Comparison of ENCODE assay signal across 2 cellular contexts in the genomic region with DNA sequence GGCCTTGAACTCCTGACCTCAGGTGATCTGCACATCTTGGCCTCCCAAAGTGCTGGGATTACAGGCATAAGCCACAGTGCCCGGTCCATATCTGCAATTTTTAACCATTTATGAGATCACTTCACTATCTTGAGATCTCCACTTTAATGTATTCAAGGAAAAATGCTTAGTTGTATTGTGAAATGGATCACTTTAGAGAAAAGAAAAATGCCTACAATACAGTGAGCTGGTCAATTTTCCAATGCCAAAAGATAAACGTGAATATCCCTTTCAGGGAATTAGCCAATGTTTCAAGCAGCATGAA.
TF ChIP-seq lines count a peak whose summit lies in the region.

No MANE protein-coding gene starts in this region.

TF ChIP-seq in HepG2, 621 proteins besides CTCF, POLR2A, EP300 and RAD21 (continued from another document and continues in another):
- TF ChIP-seq, protein P1, sequence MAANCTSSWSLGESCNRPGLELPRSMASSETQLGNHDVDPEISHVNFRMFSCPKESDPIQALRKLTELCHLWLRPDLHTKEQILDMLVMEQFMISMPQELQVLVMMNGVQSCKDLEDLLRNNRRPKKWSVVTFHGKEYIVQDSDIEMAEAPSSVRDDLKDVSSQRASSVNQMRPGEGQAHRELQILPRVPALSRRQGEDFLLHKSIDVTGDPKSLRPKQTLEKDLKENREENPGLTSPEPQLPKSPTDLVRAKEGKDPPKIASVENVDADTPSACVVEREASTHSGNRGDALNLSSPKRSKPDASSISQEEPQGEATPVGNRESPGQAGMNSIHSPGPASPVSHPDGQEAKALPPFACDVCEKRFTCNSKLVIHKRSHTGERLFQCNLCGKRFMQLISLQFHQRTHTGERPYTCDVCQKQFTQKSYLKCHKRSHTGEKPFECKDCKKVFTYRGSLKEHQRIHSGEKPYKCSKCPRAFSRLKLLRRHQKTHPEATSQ (CRISPR knock-in tag; IDR thresholded peaks at IDR 0.05; ENCODE audit: borderline replicate concordance) = no peak
- TF ChIP-seq U2AF2 (IDR thresholded peaks at IDR 0.05; ENCODE audit: low read depth, low read length) (no peak), SALL2 (CRISPR knock-in tag; IDR thresholded peaks at IDR 0.05) (0 out of 2 replicates have a peak, but pooled peaks have one; percentile 40), ZNF567 (CRISPR knock-in tag; IDR thresholded peaks at IDR 0.05; ENCODE audit: borderline replicate concordance) (no peak), KLF13 (CRISPR knock-in tag; IDR thresholded peaks at IDR 0.05) (no peak), NR2F6 (IDR thresholded peaks at IDR 0.05) (peak; percentile 76), NR2F6 (CRISPR knock-in tag; IDR thresholded peaks at IDR 0.05) (peak; percentile 69; the same call in 1 of the 2 replicates), PHF21A (CRISPR knock-in tag; IDR thresholded peaks at IDR 0.05) (0 out of 2 replicates have a peak, but pooled peaks have one; percentile 2), ZNF383 (CRISPR knock-in tag; IDR thresholded peaks at IDR 0.05; ENCODE audit: borderline replicate concordance) (no peak), ZNF30 (CRISPR knock-in tag; IDR thresholded peaks at IDR 0.05) (no peak), ZNF530 (CRISPR knock-in tag; IDR thresholded peaks at IDR 0.05; ENCODE audit: low read depth) (no peak), ZFP90 (CRISPR knock-in tag; IDR thresholded peaks at IDR 0.05; ENCODE audit: borderline replicate concordance) (peak; percentile 71; the same call in 1 of the 2 replicates), ZIK1 (CRISPR knock-in tag; IDR thresholded peaks at IDR 0.05; ENCODE audit: borderline replicate concordance, low read depth) (no peak; the same call in 1 of the 2 replicates)
- TF ChIP-seq, protein P2, sequence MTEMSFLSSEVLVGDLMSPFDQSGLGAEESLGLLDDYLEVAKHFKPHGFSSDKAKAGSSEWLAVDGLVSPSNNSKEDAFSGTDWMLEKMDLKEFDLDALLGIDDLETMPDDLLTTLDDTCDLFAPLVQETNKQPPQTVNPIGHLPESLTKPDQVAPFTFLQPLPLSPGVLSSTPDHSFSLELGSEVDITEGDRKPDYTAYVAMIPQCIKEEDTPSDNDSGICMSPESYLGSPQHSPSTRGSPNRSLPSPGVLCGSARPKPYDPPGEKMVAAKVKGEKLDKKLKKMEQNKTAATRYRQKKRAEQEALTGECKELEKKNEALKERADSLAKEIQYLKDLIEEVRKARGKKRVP (CRISPR knock-in tag; IDR thresholded peaks at IDR 0.05) = no peak
- TF ChIP-seq, protein P3, sequence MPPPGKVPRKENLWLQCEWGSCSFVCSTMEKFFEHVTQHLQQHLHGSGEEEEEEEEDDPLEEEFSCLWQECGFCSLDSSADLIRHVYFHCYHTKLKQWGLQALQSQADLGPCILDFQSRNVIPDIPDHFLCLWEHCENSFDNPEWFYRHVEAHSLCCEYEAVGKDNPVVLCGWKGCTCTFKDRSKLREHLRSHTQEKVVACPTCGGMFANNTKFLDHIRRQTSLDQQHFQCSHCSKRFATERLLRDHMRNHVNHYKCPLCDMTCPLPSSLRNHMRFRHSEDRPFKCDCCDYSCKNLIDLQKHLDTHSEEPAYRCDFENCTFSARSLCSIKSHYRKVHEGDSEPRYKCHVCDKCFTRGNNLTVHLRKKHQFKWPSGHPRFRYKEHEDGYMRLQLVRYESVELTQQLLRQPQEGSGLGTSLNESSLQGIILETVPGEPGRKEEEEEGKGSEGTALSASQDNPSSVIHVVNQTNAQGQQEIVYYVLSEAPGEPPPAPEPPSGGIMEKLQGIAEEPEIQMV (CRISPR knock-in tag; IDR thresholded peaks at IDR 0.05; ENCODE audit: low read depth) = no peak
- TF ChIP-seq, protein P4, sequence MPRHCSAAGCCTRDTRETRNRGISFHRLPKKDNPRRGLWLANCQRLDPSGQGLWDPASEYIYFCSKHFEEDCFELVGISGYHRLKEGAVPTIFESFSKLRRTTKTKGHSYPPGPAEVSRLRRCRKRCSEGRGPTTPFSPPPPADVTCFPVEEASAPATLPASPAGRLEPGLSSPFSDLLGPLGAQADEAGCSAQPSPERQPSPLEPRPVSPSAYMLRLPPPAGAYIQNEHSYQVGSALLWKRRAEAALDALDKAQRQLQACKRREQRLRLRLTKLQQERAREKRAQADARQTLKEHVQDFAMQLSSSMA (CRISPR knock-in tag; IDR thresholded peaks at IDR 0.05) = no peak
- TF ChIP-seq, protein P5, sequence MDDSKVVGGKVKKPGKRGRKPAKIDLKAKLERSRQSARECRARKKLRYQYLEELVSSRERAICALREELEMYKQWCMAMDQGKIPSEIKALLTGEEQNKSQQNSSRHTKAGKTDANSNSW (CRISPR knock-in tag; IDR thresholded peaks at IDR 0.05; ENCODE audit: borderline replicate concordance) = no peak
- TF ChIP-seq, protein P6, sequence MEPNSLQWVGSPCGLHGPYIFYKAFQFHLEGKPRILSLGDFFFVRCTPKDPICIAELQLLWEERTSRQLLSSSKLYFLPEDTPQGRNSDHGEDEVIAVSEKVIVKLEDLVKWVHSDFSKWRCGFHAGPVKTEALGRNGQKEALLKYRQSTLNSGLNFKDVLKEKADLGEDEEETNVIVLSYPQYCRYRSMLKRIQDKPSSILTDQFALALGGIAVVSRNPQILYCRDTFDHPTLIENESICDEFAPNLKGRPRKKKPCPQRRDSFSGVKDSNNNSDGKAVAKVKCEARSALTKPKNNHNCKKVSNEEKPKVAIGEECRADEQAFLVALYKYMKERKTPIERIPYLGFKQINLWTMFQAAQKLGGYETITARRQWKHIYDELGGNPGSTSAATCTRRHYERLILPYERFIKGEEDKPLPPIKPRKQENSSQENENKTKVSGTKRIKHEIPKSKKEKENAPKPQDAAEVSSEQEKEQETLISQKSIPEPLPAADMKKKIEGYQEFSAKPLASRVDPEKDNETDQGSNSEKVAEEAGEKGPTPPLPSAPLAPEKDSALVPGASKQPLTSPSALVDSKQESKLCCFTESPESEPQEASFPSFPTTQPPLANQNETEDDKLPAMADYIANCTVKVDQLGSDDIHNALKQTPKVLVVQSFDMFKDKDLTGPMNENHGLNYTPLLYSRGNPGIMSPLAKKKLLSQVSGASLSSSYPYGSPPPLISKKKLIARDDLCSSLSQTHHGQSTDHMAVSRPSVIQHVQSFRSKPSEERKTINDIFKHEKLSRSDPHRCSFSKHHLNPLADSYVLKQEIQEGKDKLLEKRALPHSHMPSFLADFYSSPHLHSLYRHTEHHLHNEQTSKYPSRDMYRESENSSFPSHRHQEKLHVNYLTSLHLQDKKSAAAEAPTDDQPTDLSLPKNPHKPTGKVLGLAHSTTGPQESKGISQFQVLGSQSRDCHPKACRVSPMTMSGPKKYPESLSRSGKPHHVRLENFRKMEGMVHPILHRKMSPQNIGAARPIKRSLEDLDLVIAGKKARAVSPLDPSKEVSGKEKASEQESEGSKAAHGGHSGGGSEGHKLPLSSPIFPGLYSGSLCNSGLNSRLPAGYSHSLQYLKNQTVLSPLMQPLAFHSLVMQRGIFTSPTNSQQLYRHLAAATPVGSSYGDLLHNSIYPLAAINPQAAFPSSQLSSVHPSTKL (CRISPR knock-in tag; IDR thresholded peaks at IDR 0.05) = no peak

TF ChIP-seq in K562, 482 proteins besides CTCF, POLR2A, EP300 and RAD21:
- TF ChIP-seq, protein P7, sequence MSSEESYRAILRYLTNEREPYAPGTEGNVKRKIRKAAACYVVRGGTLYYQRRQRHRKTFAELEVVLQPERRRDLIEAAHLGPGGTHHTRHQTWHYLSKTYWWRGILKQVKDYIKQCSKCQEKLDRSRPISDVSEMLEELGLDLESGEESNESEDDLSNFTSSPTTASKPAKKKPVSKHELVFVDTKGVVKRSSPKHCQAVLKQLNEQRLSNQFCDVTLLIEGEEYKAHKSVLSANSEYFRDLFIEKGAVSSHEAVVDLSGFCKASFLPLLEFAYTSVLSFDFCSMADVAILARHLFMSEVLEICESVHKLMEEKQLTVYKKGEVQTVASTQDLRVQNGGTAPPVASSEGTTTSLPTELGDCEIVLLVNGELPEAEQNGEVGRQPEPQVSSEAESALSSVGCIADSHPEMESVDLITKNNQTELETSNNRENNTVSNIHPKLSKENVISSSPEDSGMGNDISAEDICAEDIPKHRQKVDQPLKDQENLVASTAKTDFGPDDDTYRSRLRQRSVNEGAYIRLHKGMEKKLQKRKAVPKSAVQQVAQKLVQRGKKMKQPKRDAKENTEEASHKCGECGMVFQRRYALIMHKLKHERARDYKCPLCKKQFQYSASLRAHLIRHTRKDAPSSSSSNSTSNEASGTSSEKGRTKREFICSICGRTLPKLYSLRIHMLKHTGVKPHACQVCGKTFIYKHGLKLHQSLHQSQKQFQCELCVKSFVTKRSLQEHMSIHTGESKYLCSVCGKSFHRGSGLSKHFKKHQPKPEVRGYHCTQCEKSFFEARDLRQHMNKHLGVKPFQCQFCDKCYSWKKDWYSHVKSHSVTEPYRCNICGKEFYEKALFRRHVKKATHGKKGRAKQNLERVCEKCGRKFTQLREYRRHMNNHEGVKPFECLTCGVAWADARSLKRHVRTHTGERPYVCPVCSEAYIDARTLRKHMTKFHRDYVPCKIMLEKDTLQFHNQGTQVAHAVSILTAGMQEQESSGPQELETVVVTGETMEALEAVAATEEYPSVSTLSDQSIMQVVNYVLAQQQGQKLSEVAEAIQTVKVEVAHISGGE (CRISPR knock-in tag; IDR thresholded peaks at IDR 0.05) = peak in 1 of 3 experiments; percentile 93; a peak in 2 of 6 replicates
- TF ChIP-seq DNMT1 (IDR thresholded peaks at IDR 0.05) (no peak), EWSR1 (IDR thresholded peaks at IDR 0.05; ENCODE audit: borderline replicate concordance, low read depth, partially characterized antibody) (peak; percentile 82), CEBPB (tag; IDR thresholded peaks at IDR 0.05) (peak; percentile 15; the same call in 1 of the 2 replicates)
- TF ChIP-seq, protein P8, sequence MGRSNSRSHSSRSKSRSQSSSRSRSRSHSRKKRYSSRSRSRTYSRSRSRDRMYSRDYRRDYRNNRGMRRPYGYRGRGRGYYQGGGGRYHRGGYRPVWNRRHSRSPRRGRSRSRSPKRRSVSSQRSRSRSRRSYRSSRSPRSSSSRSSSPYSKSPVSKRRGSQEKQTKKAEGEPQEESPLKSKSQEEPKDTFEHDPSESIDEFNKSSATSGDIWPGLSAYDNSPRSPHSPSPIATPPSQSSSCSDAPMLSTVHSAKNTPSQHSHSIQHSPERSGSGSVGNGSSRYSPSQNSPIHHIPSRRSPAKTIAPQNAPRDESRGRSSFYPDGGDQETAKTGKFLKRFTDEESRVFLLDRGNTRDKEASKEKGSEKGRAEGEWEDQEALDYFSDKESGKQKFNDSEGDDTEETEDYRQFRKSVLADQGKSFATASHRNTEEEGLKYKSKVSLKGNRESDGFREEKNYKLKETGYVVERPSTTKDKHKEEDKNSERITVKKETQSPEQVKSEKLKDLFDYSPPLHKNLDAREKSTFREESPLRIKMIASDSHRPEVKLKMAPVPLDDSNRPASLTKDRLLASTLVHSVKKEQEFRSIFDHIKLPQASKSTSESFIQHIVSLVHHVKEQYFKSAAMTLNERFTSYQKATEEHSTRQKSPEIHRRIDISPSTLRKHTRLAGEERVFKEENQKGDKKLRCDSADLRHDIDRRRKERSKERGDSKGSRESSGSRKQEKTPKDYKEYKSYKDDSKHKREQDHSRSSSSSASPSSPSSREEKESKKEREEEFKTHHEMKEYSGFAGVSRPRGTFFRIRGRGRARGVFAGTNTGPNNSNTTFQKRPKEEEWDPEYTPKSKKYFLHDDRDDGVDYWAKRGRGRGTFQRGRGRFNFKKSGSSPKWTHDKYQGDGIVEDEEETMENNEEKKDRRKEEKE (IDR thresholded peaks at IDR 0.05; ENCODE audit: borderline replicate concordance in 1 of 2, control insufficient read depth in 1 of 2, low read depth in 2 of 2, low read length in 1 of 2) = 0 out of 4 replicates have a peak, but pooled peaks of 1 of the 2 experiments have one; percentile 4
